Comparison of ENCODE assay signal across 1 cellular context in the genomic region with DNA sequence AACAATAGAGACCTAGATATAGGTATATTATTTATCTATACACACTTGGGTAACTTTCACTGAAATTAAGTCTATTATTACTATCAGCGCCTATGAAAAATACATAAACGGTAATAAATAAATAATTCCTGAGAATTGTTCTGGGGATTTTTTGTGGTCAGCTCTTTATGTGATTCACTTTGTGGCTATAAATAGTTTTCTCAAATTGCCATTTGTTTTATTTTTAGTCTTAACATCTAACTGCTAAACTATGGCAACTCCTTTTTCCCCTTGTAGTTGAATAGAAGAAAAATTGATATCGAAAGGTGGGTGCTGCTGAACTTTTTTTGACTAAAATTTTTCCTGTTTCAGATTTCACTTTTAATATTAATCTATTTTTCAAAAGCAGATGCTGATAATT.
TF ChIP-seq lines count a peak whose summit lies in the region.

No MANE protein-coding gene starts in this region.

TF ChIP-seq in IMR-90, 13 proteins besides CTCF, POLR2A, EP300 and RAD21 (continued from another document):
- no peak for TF ChIP-seq RFX5 (IDR thresholded peaks at IDR 0.05; ENCODE audit: low read depth, low read length)
- no peak for TF ChIP-seq NFE2L2 (IDR thresholded peaks at IDR 0.05; ENCODE audit: low read depth, low read length)
- no peak for TF ChIP-seq BHLHE40 (IDR thresholded peaks at IDR 0.05; ENCODE audit: low read depth, low read length)
- TF ChIP-seq MAFK (IDR thresholded peaks at IDR 0.05; ENCODE audit: low read depth, low read length): no peak
- TF ChIP-seq SMC3 (IDR thresholded peaks at IDR 0.05; ENCODE audit: low read depth, low read length): no peak
- no peak for TF ChIP-seq MXI1 (IDR thresholded peaks at IDR 0.05; ENCODE audit: borderline replicate concordance, low read depth, low read length)
- no peak for TF ChIP-seq FOS (IDR thresholded peaks at IDR 0.05; ENCODE audit: low read depth, low read length)
- TF ChIP-seq MAZ (IDR thresholded peaks at IDR 0.05; ENCODE audit: borderline replicate concordance, low read depth, low read length): no peak
